Comparison of ENCODE assay signal across 1 cellular context in genomic region chr17:81412490-81413093, GRCh38.
TF ChIP-seq lines count a peak whose summit lies in the region.

No MANE protein-coding gene starts in this region.

TF ChIP-seq in K562, 482 proteins besides CTCF, POLR2A, EP300 and RAD21 (continued from another document and continues in another):
- TF ChIP-seq POU5F1 (IDR thresholded peaks at IDR 0.05; ENCODE audit: borderline replicate concordance, low read depth, low read length, partially characterized antibody) = no peak
- TF ChIP-seq ZBTB1 (CRISPR knock-in tag; IDR thresholded peaks at IDR 0.05; ENCODE audit: borderline replicate concordance, low read depth) = peak; percentile 40; the same call in 1 of the 2 replicates
- no peak for TF ChIP-seq MIER1 (IDR thresholded peaks at IDR 0.05; ENCODE audit: low read depth)
- TF ChIP-seq ELF1 (tag; IDR thresholded peaks at IDR 0.05) = no peak
- TF ChIP-seq TRIM24 (IDR thresholded peaks at IDR 0.05) = peak in 1 of 2 experiments; percentile 71; a peak in 2 of 4 replicates
- no peak for TF ChIP-seq MEF2D (tag; conservative IDR thresholded peaks at IDR 0.05; ENCODE audit: low read depth)
- TF ChIP-seq ZFP36 (IDR thresholded peaks at IDR 0.05; ENCODE audit: low read depth, low read length, partially characterized antibody) = no peak
- TF ChIP-seq ERF (CRISPR knock-in tag; IDR thresholded peaks at IDR 0.05) = no peak
- no peak for TF ChIP-seq RBM14 (IDR thresholded peaks at IDR 0.05; ENCODE audit: borderline replicate concordance, insufficient read depth, low read depth, low read length)
- peak; percentile 70 for TF ChIP-seq SMARCA4 (IDR thresholded peaks at IDR 0.05)
- TF ChIP-seq TBL1XR1 (IDR thresholded peaks at IDR 0.05; ENCODE audit: low read length in 2 of 2) = no peak
- peak; percentile 52; the same call in 1 of the 2 replicates for TF ChIP-seq L3MBTL2 (IDR thresholded peaks at IDR 0.05)
- no peak for TF ChIP-seq THRAP3 (IDR thresholded peaks at IDR 0.05; ENCODE audit: borderline replicate concordance)
- TF ChIP-seq ZC3H11A (IDR thresholded peaks at IDR 0.05; ENCODE audit: low read depth, low read length) = no peak
- no peak for TF ChIP-seq SRSF7 (optimal IDR thresholded peaks at IDR 0.05; ENCODE audit: low read depth, low read length)
- peak in 1 of 2 experiments; percentile 72; a peak in 1 of 3 replicates for TF ChIP-seq CBX3 (IDR thresholded peaks at IDR 0.05; ENCODE audit: borderline replicate concordance in 1 of 2, low read length in 2 of 2)
- TF ChIP-seq ZSCAN29 (IDR thresholded peaks at IDR 0.05) = no peak
- no peak for TF ChIP-seq ID3 (CRISPR knock-in tag; IDR thresholded peaks at IDR 0.05)
- TF ChIP-seq ID3 (tag; IDR thresholded peaks at IDR 0.05) = no peak
- TF ChIP-seq, protein P1, sequence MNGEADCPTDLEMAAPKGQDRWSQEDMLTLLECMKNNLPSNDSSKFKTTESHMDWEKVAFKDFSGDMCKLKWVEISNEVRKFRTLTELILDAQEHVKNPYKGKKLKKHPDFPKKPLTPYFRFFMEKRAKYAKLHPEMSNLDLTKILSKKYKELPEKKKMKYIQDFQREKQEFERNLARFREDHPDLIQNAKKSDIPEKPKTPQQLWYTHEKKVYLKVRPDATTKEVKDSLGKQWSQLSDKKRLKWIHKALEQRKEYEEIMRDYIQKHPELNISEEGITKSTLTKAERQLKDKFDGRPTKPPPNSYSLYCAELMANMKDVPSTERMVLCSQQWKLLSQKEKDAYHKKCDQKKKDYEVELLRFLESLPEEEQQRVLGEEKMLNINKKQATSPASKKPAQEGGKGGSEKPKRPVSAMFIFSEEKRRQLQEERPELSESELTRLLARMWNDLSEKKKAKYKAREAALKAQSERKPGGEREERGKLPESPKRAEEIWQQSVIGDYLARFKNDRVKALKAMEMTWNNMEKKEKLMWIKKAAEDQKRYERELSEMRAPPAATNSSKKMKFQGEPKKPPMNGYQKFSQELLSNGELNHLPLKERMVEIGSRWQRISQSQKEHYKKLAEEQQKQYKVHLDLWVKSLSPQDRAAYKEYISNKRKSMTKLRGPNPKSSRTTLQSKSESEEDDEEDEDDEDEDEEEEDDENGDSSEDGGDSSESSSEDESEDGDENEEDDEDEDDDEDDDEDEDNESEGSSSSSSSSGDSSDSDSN (IDR thresholded peaks at IDR 0.05; ENCODE audit: borderline replicate concordance in 1 of 2, low read depth in 2 of 2, low read length in 2 of 2) = peak; percentile 61 to 92; a peak in 3 of 4 replicates
- no peak for TF ChIP-seq PCBP2 (IDR thresholded peaks at IDR 0.05; ENCODE audit: low read depth, low read length, poor library complexity, severe bottlenecking)
- TF ChIP-seq ZNF561 (CRISPR knock-in tag; conservative IDR thresholded peaks at IDR 0.05) = no peak
- peak; percentile 75 for TF ChIP-seq ZBTB7A (IDR thresholded peaks at IDR 0.05; ENCODE audit: borderline replicate concordance, control insufficient read depth, low read depth, low read length)
- TF ChIP-seq, protein P2, sequence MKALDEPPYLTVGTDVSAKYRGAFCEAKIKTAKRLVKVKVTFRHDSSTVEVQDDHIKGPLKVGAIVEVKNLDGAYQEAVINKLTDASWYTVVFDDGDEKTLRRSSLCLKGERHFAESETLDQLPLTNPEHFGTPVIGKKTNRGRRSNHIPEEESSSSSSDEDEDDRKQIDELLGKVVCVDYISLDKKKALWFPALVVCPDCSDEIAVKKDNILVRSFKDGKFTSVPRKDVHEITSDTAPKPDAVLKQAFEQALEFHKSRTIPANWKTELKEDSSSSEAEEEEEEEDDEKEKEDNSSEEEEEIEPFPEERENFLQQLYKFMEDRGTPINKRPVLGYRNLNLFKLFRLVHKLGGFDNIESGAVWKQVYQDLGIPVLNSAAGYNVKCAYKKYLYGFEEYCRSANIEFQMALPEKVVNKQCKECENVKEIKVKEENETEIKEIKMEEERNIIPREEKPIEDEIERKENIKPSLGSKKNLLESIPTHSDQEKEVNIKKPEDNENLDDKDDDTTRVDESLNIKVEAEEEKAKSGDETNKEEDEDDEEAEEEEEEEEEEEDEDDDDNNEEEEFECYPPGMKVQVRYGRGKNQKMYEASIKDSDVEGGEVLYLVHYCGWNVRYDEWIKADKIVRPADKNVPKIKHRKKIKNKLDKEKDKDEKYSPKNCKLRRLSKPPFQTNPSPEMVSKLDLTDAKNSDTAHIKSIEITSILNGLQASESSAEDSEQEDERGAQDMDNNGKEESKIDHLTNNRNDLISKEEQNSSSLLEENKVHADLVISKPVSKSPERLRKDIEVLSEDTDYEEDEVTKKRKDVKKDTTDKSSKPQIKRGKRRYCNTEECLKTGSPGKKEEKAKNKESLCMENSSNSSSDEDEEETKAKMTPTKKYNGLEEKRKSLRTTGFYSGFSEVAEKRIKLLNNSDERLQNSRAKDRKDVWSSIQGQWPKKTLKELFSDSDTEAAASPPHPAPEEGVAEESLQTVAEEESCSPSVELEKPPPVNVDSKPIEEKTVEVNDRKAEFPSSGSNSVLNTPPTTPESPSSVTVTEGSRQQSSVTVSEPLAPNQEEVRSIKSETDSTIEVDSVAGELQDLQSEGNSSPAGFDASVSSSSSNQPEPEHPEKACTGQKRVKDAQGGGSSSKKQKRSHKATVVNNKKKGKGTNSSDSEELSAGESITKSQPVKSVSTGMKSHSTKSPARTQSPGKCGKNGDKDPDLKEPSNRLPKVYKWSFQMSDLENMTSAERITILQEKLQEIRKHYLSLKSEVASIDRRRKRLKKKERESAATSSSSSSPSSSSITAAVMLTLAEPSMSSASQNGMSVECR (CRISPR knock-in tag; IDR thresholded peaks at IDR 0.05) = no peak
- no peak for TF ChIP-seq POLR2AphosphoS2 (IDR thresholded peaks at IDR 0.05; ENCODE audit: low read length)
- peak; percentile 73 for TF ChIP-seq TAF1 (IDR thresholded peaks at IDR 0.05; ENCODE audit: control insufficient read depth, extremely low read depth, insufficient read depth, low read length, severe bottlenecking)
- peak; percentile 53; the same call in 1 of the 2 replicates for TF ChIP-seq ATF7 (IDR thresholded peaks at IDR 0.05)
- no peak for TF ChIP-seq LCOR (CRISPR knock-in tag; IDR thresholded peaks at IDR 0.05)
- TF ChIP-seq E2F4 (CRISPR knock-in tag; IDR thresholded peaks at IDR 0.05; ENCODE audit: low read depth) = no peak
- TF ChIP-seq MAFK (IDR thresholded peaks at IDR 0.05; ENCODE audit: low read length) = no peak
- TF ChIP-seq CBFA2T2 (conservative IDR thresholded peaks at IDR 0.05) = peak; percentile 77
- TF ChIP-seq ZNF23 (CRISPR knock-in tag; IDR thresholded peaks at IDR 0.05) = no peak
- TF ChIP-seq KDM2B (CRISPR knock-in tag; IDR thresholded peaks at IDR 0.05) = no peak
- TF ChIP-seq, protein P3, sequence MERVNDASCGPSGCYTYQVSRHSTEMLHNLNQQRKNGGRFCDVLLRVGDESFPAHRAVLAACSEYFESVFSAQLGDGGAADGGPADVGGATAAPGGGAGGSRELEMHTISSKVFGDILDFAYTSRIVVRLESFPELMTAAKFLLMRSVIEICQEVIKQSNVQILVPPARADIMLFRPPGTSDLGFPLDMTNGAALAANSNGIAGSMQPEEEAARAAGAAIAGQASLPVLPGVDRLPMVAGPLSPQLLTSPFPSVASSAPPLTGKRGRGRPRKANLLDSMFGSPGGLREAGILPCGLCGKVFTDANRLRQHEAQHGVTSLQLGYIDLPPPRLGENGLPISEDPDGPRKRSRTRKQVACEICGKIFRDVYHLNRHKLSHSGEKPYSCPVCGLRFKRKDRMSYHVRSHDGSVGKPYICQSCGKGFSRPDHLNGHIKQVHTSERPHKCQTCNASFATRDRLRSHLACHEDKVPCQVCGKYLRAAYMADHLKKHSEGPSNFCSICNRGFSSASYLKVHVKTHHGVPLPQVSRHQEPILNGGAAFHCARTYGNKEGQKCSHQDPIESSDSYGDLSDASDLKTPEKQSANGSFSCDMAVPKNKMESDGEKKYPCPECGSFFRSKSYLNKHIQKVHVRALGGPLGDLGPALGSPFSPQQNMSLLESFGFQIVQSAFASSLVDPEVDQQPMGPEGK (CRISPR knock-in tag; IDR thresholded peaks at IDR 0.05; ENCODE audit: borderline replicate concordance) = no peak
- TF ChIP-seq, protein P4, sequence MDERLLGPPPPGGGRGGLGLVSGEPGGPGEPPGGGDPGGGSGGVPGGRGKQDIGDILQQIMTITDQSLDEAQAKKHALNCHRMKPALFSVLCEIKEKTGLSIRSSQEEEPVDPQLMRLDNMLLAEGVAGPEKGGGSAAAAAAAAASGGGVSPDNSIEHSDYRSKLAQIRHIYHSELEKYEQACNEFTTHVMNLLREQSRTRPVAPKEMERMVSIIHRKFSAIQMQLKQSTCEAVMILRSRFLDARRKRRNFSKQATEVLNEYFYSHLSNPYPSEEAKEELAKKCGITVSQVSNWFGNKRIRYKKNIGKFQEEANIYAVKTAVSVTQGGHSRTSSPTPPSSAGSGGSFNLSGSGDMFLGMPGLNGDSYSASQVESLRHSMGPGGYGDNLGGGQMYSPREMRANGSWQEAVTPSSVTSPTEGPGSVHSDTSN (CRISPR knock-in tag; IDR thresholded peaks at IDR 0.05; ENCODE audit: low read depth) = no peak
- TF ChIP-seq, protein P4 (tag; conservative IDR thresholded peaks at IDR 0.05; ENCODE audit: low read depth) = no peak
- TF ChIP-seq STAT5B (CRISPR knock-in tag; IDR thresholded peaks at IDR 0.05) = no peak
- TF ChIP-seq ZNF354B (CRISPR knock-in tag; IDR thresholded peaks at IDR 0.05) = no peak
- 0 out of 4 replicates have a peak, but pooled peaks of 1 of the 2 experiments have one; percentile 46 for TF ChIP-seq SIN3A (IDR thresholded peaks at IDR 0.05; ENCODE audit: borderline replicate concordance in 2 of 2, control insufficient read depth in 1 of 2, low read depth in 2 of 2, low read length in 2 of 2)
- TF ChIP-seq, protein P5, sequence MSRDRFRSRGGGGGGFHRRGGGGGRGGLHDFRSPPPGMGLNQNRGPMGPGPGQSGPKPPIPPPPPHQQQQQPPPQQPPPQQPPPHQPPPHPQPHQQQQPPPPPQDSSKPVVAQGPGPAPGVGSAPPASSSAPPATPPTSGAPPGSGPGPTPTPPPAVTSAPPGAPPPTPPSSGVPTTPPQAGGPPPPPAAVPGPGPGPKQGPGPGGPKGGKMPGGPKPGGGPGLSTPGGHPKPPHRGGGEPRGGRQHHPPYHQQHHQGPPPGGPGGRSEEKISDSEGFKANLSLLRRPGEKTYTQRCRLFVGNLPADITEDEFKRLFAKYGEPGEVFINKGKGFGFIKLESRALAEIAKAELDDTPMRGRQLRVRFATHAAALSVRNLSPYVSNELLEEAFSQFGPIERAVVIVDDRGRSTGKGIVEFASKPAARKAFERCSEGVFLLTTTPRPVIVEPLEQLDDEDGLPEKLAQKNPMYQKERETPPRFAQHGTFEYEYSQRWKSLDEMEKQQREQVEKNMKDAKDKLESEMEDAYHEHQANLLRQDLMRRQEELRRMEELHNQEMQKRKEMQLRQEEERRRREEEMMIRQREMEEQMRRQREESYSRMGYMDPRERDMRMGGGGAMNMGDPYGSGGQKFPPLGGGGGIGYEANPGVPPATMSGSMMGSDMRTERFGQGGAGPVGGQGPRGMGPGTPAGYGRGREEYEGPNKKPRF (IDR thresholded peaks at IDR 0.05; ENCODE audit: low read depth, low read length) = no peak
- 0 out of 2 replicates have a peak, but pooled peaks have one; percentile 38 for TF ChIP-seq MTA3 (IDR thresholded peaks at IDR 0.05; ENCODE audit: borderline replicate concordance)
- no peak for TF ChIP-seq MAFG (tag; conservative IDR thresholded peaks at IDR 0.05)
- peak; percentile 78 for TF ChIP-seq GABPA (tag; conservative IDR thresholded peaks at IDR 0.05; ENCODE audit: low read depth)
- no peak for TF ChIP-seq ZNF174 (CRISPR knock-in tag; IDR thresholded peaks at IDR 0.05)
- no peak for TF ChIP-seq ZNF3 (CRISPR knock-in tag; IDR thresholded peaks at IDR 0.05)
- TF ChIP-seq, protein P6, sequence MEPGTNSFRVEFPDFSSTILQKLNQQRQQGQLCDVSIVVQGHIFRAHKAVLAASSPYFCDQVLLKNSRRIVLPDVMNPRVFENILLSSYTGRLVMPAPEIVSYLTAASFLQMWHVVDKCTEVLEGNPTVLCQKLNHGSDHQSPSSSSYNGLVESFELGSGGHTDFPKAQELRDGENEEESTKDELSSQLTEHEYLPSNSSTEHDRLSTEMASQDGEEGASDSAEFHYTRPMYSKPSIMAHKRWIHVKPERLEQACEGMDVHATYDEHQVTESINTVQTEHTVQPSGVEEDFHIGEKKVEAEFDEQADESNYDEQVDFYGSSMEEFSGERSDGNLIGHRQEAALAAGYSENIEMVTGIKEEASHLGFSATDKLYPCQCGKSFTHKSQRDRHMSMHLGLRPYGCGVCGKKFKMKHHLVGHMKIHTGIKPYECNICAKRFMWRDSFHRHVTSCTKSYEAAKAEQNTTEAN (CRISPR knock-in tag; IDR thresholded peaks at IDR 0.05) = no peak
- TF ChIP-seq NFE2 (IDR thresholded peaks at IDR 0.05; ENCODE audit: low read depth) = no peak
- TF ChIP-seq FOXP1 (CRISPR knock-in tag; IDR thresholded peaks at IDR 0.05) = no peak
- no peak for TF ChIP-seq NUFIP1 (IDR thresholded peaks at IDR 0.05; ENCODE audit: partially characterized antibody)
- TF ChIP-seq ELF2 (CRISPR knock-in tag; IDR thresholded peaks at IDR 0.05) = no peak
- no peak; the same call in 1 of the 2 replicates for TF ChIP-seq DIDO1 (tag; IDR thresholded peaks at IDR 0.05; ENCODE audit: low read depth)
- TF ChIP-seq, protein P7, sequence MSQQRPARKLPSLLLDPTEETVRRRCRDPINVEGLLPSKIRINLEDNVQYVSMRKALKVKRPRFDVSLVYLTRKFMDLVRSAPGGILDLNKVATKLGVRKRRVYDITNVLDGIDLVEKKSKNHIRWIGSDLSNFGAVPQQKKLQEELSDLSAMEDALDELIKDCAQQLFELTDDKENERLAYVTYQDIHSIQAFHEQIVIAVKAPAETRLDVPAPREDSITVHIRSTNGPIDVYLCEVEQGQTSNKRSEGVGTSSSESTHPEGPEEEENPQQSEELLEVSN (IDR thresholded peaks at IDR 0.05; ENCODE audit: borderline replicate concordance in 1 of 2, extremely low read depth in 1 of 2, insufficient read depth in 1 of 2, insufficient read length in 1 of 2, low read depth in 1 of 2, low read length in 1 of 2, poor library complexity in 1 of 2, severe bottlenecking in 1 of 2) = peak in 1 of 2 experiments; percentile 4
- no peak for TF ChIP-seq TCF7L2 (IDR thresholded peaks at IDR 0.05; ENCODE audit: low read depth, low read length)
